26 cellular contexts compared by ENCODE assay signal in the genomic region with DNA sequence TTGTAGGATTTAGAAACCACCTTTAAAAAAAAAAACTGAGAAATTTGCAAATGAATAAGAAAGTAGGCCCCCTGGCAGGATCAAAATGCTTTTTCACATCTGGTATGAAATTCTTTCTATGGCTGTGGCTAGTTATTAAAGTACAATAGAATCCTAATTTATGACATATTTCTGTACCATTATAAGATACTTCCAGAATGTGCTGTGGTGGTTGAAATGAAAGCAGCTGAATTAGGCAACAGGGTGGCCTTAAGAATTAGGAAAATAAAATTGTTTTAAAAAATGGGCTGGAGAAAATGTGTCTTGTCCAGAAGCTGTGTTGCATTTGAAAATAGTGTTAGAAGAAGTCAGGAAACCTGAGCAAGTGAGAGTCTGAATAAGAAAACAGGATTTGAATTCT.
"Had no signal": no experiment of that assay in that cellular context is flagged by ENCODE, and none has a peak within 500 bp of the region (broad histone marks: within the 10 kb centered on the region; RNA-seq: fewer than 3 reads in every experiment).

No MANE protein-coding gene starts in this region.

- DNase-seq: activated CD4-positive, CD25-positive, alpha-beta regulatory T cell treated with anti-CD3 and anti-CD28 coated beads, Interleukin-2, amount 50 U/mL, for 72 hours; activated CD8-positive, alpha-beta memory T cell treated with anti-CD3 and anti-CD28 coated beads, Interleukin-2, amount 10 ng/mL, durations not matched to agents 7 days and 5 days; activated CD8-positive, alpha-beta T cell treated with anti-CD3 and anti-CD28 coated beads, Interleukin-2, amount 10 ng/mL, durations not matched to agents 7 days and 5 days; activated naive CD8-positive, alpha-beta T cell treated with anti-CD3 and anti-CD28 coated beads, Interleukin-2, amount 50 U/mL, for 24 hours; activated T-cell treated with anti-CD3 and anti-CD28 coated beads, Interleukin-2, amount 50 U/mL, for 48 hours; anterior cingulate cortex; left cardiac atrium; left ventricle myocardium superior; ovary; right lobe of liver; stimulated activated CD4-positive, alpha-beta T cell treated with anti-CD3 and anti-CD28 coated beads, Interleukin-1b, Interleukin-23, amount 100 ng/mL, for 48 hours; stimulated activated naive B cell treated with anti-CD40 and anti-IgM and Interleukin-4, amounts not matched to agents 10 μg/mL and 1 μg/mL and 100 μg/mL, for 72 hours; stomach; T-helper 2 cell; tibial artery had no signal

- H3K4me1 Mint-ChIP-seq: activated CD8-positive, alpha-beta memory T cell treated with anti-CD3 and anti-CD28 coated beads, Interleukin-2, amount 10 ng/mL, durations not matched to agents 7 days and 5 days; activated naive CD4-positive, alpha-beta T cell treated with anti-CD3 and anti-CD28 coated beads, Interleukin-2, amount 50 U/mL, for 24 hours; activated naive CD8-positive, alpha-beta T cell treated with anti-CD3 and anti-CD28 coated beads, Interleukin-2, amount 50 U/mL, for 24 hours; brain; nephron; stimulated activated naive B cell treated with anti-CD40 and anti-IgM and Interleukin-4, amounts not matched to agents 10 μg/mL and 1 μg/mL and 100 μg/mL, for 72 hours had no signal

- H3K4me3 ChIP-seq: esophagus muscularis mucosa, gastroesophageal sphincter, hepatocyte, ovary, right lobe of liver, skin epidermis, stomach, suprapubic skin, tibial artery had no signal

- H3K27ac Mint-ChIP-seq: activated CD8-positive, alpha-beta memory T cell treated with anti-CD3 and anti-CD28 coated beads, Interleukin-2, amount 10 ng/mL, durations not matched to agents 7 days and 5 days; activated CD8-positive, alpha-beta T cell treated with anti-CD3 and anti-CD28 coated beads, Interleukin-2, amount 10 ng/mL, durations not matched to agents 7 days and 5 days; activated naive CD4-positive, alpha-beta T cell treated with anti-CD3 and anti-CD28 coated beads, Interleukin-2, amount 50 U/mL, for 24 hours; activated naive CD8-positive, alpha-beta T cell treated with anti-CD3 and anti-CD28 coated beads, Interleukin-2, amount 50 U/mL, for 24 hours; activated T-helper 2 cell treated with anti-CD3 and anti-CD28 coated beads, Interferon-gamma antibody, Interleukin-2, Interleukin-4, amounts not matched to agents 10 μg/mL and 5 μg/mL and 100 μg/mL, durations not matched to agents 14 hours and 24 hours and 36 hours; brain; nephron; progenitor cell of endocrine pancreas; stimulated activated naive B cell treated with anti-CD40 and anti-IgM and Interleukin-4, amounts not matched to agents 10 μg/mL and 1 μg/mL and 100 μg/mL, for 72 hours had no signal

- H3K4me3 Mint-ChIP-seq: activated CD8-positive, alpha-beta memory T cell treated with anti-CD3 and anti-CD28 coated beads, Interleukin-2, amount 10 ng/mL, durations not matched to agents 7 days and 5 days; activated CD8-positive, alpha-beta T cell treated with anti-CD3 and anti-CD28 coated beads, Interleukin-2, amount 10 ng/mL, durations not matched to agents 7 days and 5 days; activated naive CD4-positive, alpha-beta T cell treated with anti-CD3 and anti-CD28 coated beads, Interleukin-2, amount 50 U/mL, for 24 hours; activated naive CD8-positive, alpha-beta T cell treated with anti-CD3 and anti-CD28 coated beads, Interleukin-2, amount 50 U/mL, for 24 hours; brain; nephron; stimulated activated naive B cell treated with anti-CD40 and anti-IgM and Interleukin-4, amounts not matched to agents 10 μg/mL and 1 μg/mL and 100 μg/mL, for 72 hours had no signal

- H3K9me3 ChIP-seq: esophagus muscularis mucosa, gastroesophageal sphincter, ovary, right lobe of liver, suprapubic skin, tibial artery had no signal

- H3K9me3 Mint-ChIP-seq: activated naive CD8-positive, alpha-beta T cell treated with anti-CD3 and anti-CD28 coated beads, Interleukin-2, amount 50 U/mL, for 24 hours; nephron; stimulated activated naive B cell treated with anti-CD40 and anti-IgM and Interleukin-4, amounts not matched to agents 10 μg/mL and 1 μg/mL and 100 μg/mL, for 72 hours had no signal

- H3K27me3 Mint-ChIP-seq: activated CD8-positive, alpha-beta memory T cell treated with anti-CD3 and anti-CD28 coated beads, Interleukin-2, amount 10 ng/mL, durations not matched to agents 7 days and 5 days; activated naive CD4-positive, alpha-beta T cell treated with anti-CD3 and anti-CD28 coated beads, Interleukin-2, amount 50 U/mL, for 24 hours; activated naive CD8-positive, alpha-beta T cell treated with anti-CD3 and anti-CD28 coated beads, Interleukin-2, amount 50 U/mL, for 24 hours; brain; progenitor cell of endocrine pancreas; stimulated activated naive B cell treated with anti-CD40 and anti-IgM and Interleukin-4, amounts not matched to agents 10 μg/mL and 1 μg/mL and 100 μg/mL, for 72 hours had no signal

- H3K36me3 ChIP-seq: esophagus muscularis mucosa, gastroesophageal sphincter, ovary, right lobe of liver, stomach, suprapubic skin, tibial artery had no signal

- H3K27me3 ChIP-seq: esophagus muscularis mucosa, gastroesophageal sphincter, hepatocyte, ovary, right lobe of liver, stomach, suprapubic skin, tibial artery had no signal

- H3K36me3 Mint-ChIP-seq: activated CD8-positive, alpha-beta memory T cell treated with anti-CD3 and anti-CD28 coated beads, Interleukin-2, amount 10 ng/mL, durations not matched to agents 7 days and 5 days; activated naive CD4-positive, alpha-beta T cell treated with anti-CD3 and anti-CD28 coated beads, Interleukin-2, amount 50 U/mL, for 24 hours; brain; stimulated activated naive B cell treated with anti-CD40 and anti-IgM and Interleukin-4, amounts not matched to agents 10 μg/mL and 1 μg/mL and 100 μg/mL, for 72 hours had no signal

- H3K4me2 ChIP-seq: hepatocyte had no signal

- H3K4me1 ChIP-seq: right lobe of liver, stomach, suprapubic skin had no signal

- H3K79me2 ChIP-seq: hepatocyte had no signal

- H3K27ac ChIP-seq: esophagus muscularis mucosa, hepatocyte, ovary, right lobe of liver, stomach, suprapubic skin had no signal

- FAIRE-seq: keratinocyte had no signal

- H2AFZ ChIP-seq: hepatocyte had no signal
